ENCODE assay signal across 8 cellular contexts in the genomic region with DNA sequence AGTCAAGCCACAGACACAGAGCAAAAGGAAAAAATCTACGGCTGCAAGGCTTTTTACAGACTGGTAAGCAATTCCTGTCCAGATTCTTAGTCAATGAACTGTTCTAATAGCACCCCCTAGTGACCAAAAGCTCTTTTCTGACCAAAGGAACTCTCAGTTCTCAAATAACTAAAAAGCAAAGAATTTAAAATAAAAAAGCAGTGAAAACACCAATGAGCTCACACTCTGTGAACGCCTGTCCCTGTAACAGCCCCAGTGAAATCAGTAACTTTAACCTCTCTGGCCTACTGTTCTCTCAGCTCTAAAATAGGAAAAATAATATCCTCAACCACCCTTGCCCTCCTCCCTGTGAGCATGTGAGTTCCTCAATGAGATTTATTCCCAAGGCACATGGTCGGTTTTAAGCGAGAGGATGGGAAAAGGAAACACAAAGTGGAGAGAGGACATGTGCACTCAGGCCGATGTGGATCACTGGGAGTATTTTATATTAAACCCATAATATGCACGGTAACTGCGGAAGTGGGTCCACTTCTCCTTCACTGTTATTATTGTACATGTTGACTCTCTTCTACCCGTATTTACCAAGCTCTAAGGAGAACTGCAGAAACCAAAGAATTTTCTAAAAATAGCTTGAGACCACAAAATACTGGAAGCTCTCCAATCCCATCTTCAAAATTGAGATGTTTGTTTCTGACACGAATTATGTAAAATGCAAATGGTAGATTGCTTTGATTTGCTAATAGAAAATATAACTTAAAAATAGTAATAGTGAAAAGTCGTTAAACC.
DNase-seq lines count a peak whose midpoint lies in the region; ATAC-seq and TF ChIP-seq lines count a peak whose summit lies in the region.

No MANE protein-coding gene starts in this region.

- no peaks in the 10 kb centered on the region for H3K27me3 Mint-ChIP-seq in stimulated activated memory B cell treated with anti-CD40 and anti-IgM and Interleukin-4, amounts not matched to agents 10 μg/mL and 1 μg/mL and 100 μg/mL, for 72 hours

- peak; percentile 58 for TF ChIP-seq CTCF in astrocyte of the cerebellum (IDR thresholded peaks at IDR 0.05; ENCODE audit: low read depth, low read length, missing control alignments)

- H3K9me3 Mint-ChIP-seq in stimulated activated memory B cell treated with anti-CD40 and anti-IgM and Interleukin-4, amounts not matched to agents 10 μg/mL and 1 μg/mL and 100 μg/mL, for 72 hours = no peaks in the 10 kb centered on the region

- H3K27ac Mint-ChIP-seq in stimulated activated memory B cell treated with anti-CD40 and anti-IgM and Interleukin-4, amounts not matched to agents 10 μg/mL and 1 μg/mL and 100 μg/mL, for 72 hours = no peak overlapping the region

- in situ Hi-C loops in astrocyte of the cerebellum (cut with HindIII; ENCODE audit: low sequenced_read_pairs) = no loop called here

- ATAC-seq in GM18868 (IDR thresholded peaks at IDR 0.05; ENCODE audit: unreplicated experiment) (peak; percentile 77), HG03196 (IDR thresholded peaks at IDR 0.05; ENCODE audit: unreplicated experiment) (peak; percentile 62)
- peak; percentile 62 for ATAC-seq in stimulated activated memory B cell treated with anti-CD40 and anti-IgM and Interleukin-4, amounts not matched to agents 10 μg/mL and 1 μg/mL and 100 μg/mL, for 72 hours

- peaks cover 27% of the 10 kb centered on the region for H3K36me3 Mint-ChIP-seq in stimulated activated memory B cell treated with anti-CD40 and anti-IgM and Interleukin-4, amounts not matched to agents 10 μg/mL and 1 μg/mL and 100 μg/mL, for 72 hours

- DNase-seq in CMK (ENCODE audit: low read depth) (peak; percentile 4), NCI-H446 treated with DMSO at 0.1 percent for 48 hours (lab: John Stamatoyannopoulos, UW) (peak; percentile 27), astrocyte of the cerebellum (ENCODE audit: low read depth) (peak; percentile 74), iPS-NIHi11 (ENCODE audit: low spot score) (peak; percentile 32), 8988T (no peak)

- no peak overlapping the region for H3K4me3 Mint-ChIP-seq in stimulated activated memory B cell treated with anti-CD40 and anti-IgM and Interleukin-4, amounts not matched to agents 10 μg/mL and 1 μg/mL and 100 μg/mL, for 72 hours

- no peak overlapping the region for H3K4me3 ChIP-seq in astrocyte of the cerebellum (ENCODE audit: low read depth, low read length)

- H3K4me1 Mint-ChIP-seq in stimulated activated memory B cell treated with anti-CD40 and anti-IgM and Interleukin-4, amounts not matched to agents 10 μg/mL and 1 μg/mL and 100 μg/mL, for 72 hours = no peaks in the 10 kb centered on the region
